Comparison of ENCODE assay signal across 8 cellular contexts in genomic region chr10:84352251-84352842, GRCh38. TPM values are rescaled to one million over a fixed set of nuclear protein-coding genes. Genes with fewer than 3 reads are reported as not detected.
DNase-seq lines count a peak whose midpoint lies in the region; TF ChIP-seq lines count a peak whose summit lies in the region.

No MANE protein-coding gene starts in this region.

- no peaks in the 10 kb centered on the region for H3K9me3 ChIP-seq in colonic mucosa

- H3K9ac ChIP-seq in colonic mucosa (ENCODE audit: low read depth in 2 of 2, low read length in 2 of 2), result no peak overlapping the region

- no peaks in the 10 kb centered on the region for H3K27me3 ChIP-seq in colonic mucosa

- no peaks in the 10 kb centered on the region for H3K36me3 ChIP-seq in colonic mucosa

- no peak overlapping the region for H3K4me3 ChIP-seq in colonic mucosa

- H3K9me3 Mint-ChIP-seq in activated CD4-positive, alpha-beta T cell treated with anti-CD3 and anti-CD28 coated beads, Interleukin-2, amount 10 ng/mL, durations not matched to agents 24 days and 14 days, result no peaks in the 10 kb centered on the region

- H3K36me3 Mint-ChIP-seq in activated CD4-positive, alpha-beta T cell treated with anti-CD3 and anti-CD28 coated beads, Interleukin-2, amount 10 ng/mL, durations not matched to agents 24 days and 14 days (ENCODE audit: low read depth), result peaks cover 9% of the 10 kb centered on the region

- DNase-seq in NCI-H82 (lab: John Stamatoyannopoulos, UW) (peak; percentile 76), NCI-H82 treated with DMSO at 0.1 percent for 48 hours (lab: John Stamatoyannopoulos, UW; ENCODE audit: unreplicated experiment) (no peak), HCEC 1CT (peak; percentile 48), M059J (ENCODE audit: low read depth) (peak; percentile 67), colonic mucosa (peak; percentile 80), medulla oblongata (ENCODE audit: extremely low spot score) (peak; percentile 82)
- peak; percentile 88 for DNase-seq in activated CD4-positive, alpha-beta T cell treated with anti-CD3 and anti-CD28 coated beads, Interleukin-2, amount 10 ng/mL, durations not matched to agents 24 days and 14 days
- peak; percentile 52 for DNase-seq in stimulated activated CD8-positive, alpha-beta memory T cell treated with anti-CD3 and anti-CD28 coated beads, Interleukin-7, amount 100 ng/mL, for 24 hours (ENCODE audit: low read depth)

- no peaks in the 10 kb centered on the region for H3K27me3 Mint-ChIP-seq in activated CD4-positive, alpha-beta T cell treated with anti-CD3 and anti-CD28 coated beads, Interleukin-2, amount 10 ng/mL, durations not matched to agents 24 days and 14 days

- no peak overlapping the region for H3K27ac Mint-ChIP-seq in activated CD4-positive, alpha-beta T cell treated with anti-CD3 and anti-CD28 coated beads, Interleukin-2, amount 10 ng/mL, durations not matched to agents 24 days and 14 days

- H3K27ac ChIP-seq in colonic mucosa, result no peak overlapping the region

- intact Hi-C loops in activated CD4-positive, alpha-beta T cell treated with anti-CD3 and anti-CD28 coated beads, Interleukin-2, amount 10 ng/mL, durations not matched to agents 24 days and 14 days (cut with micrococcal nuclease), result loop anchor here (1.0 to 2.0 kb wide), 3 partner anchors 22 to 185 kb away; partner anchors contain the start of gene CCSER2
- intact Hi-C loops in colonic mucosa (cut with DNase I), result no loop called here

- no peak overlapping the region for H3K4me3 Mint-ChIP-seq in activated CD4-positive, alpha-beta T cell treated with anti-CD3 and anti-CD28 coated beads, Interleukin-2, amount 10 ng/mL, durations not matched to agents 24 days and 14 days

- peak; percentile 58 for TF ChIP-seq CTCF in colonic mucosa (IDR thresholded peaks at IDR 0.05)

- H3K4me1 ChIP-seq in colonic mucosa, result peaks cover 10% of the 10 kb centered on the region

- H3K4me1 Mint-ChIP-seq in activated CD4-positive, alpha-beta T cell treated with anti-CD3 and anti-CD28 coated beads, Interleukin-2, amount 10 ng/mL, durations not matched to agents 24 days and 14 days, result peaks cover 37% of the 10 kb centered on the region

RNA-seq across cellular contexts. Expression of gene CCSER2, which starts 24.0 kb away (rescaled TPM):
- total RNA-seq in M059J (2014; rRNA removed; shearing (Covaris generic)), result 15.0 and 18.3 TPM in 2 replicates
- total RNA-seq in activated CD4-positive, alpha-beta T cell treated with anti-CD3 and anti-CD28 coated beads, Interleukin-2, amount 10 ng/mL, durations not matched to agents 24 days and 14 days, result 42.9 and 45.6 TPM in 2 replicates
- 10 to 100 TPM; 33.7 to 64.5 TPM for total RNA-seq in colonic mucosa
